Comparison of ENCODE assay signal across 8 cellular contexts in genomic region chr10:118342638-118343020, GRCh38. TPM values are rescaled to one million over a fixed set of nuclear protein-coding genes. Genes with fewer than 3 reads are reported as not detected.
DNase-seq lines count a peak whose midpoint lies in the region; ATAC-seq and TF ChIP-seq lines count a peak whose summit lies in the region.

No MANE protein-coding gene starts in this region.

- peak overlapping the region; percentile 25 for H2AFZ ChIP-seq in GM23338

- intact Hi-C loops in Caco-2 (cut with micrococcal nuclease; ENCODE audit: unreplicated experiment): loop anchor here (1.0 to 2.0 kb wide), 2 partner anchors 82 to 116 kb away; no protein-coding TSS in a partner anchor
- intact Hi-C loops in right cardiac atrium (cut with DNase I): no loop called here
- intact Hi-C loops in spleen (cut with DNase I; ENCODE audit: low total_unique reads): no loop called here

- H3K4me3 ChIP-seq in Caco-2 (ENCODE audit: low read depth, low read length) (peak overlapping the region; percentile 79), GM23338 (peak overlapping the region; percentile 75), right cardiac atrium (ENCODE audit: low read length) (peak overlapping the region; percentile 100), spleen (peak overlapping the region; percentile 85 to 100 (median 99))

- H3K4me1 Mint-ChIP-seq in Caco-2 (ENCODE audit: low read depth, unreplicated experiment): no peaks in the 10 kb centered on the region
- H3K4me1 Mint-ChIP-seq in GM23338: no peaks in the 10 kb centered on the region; the same call in 2 of the 3 replicates
- H3K4me1 Mint-ChIP-seq in T-cell: peaks cover 37 to 56% (median 54%) of the 10 kb centered on the region in 3 donors

- H3K27me3 ChIP-seq in Caco-2 (replicated peaks; ENCODE audit: control insufficient read depth, insufficient read depth, low read length) (no peaks in the 10 kb centered on the region), GM23338 (ENCODE audit: insufficient read depth) (no peaks in the 10 kb centered on the region), right cardiac atrium (ENCODE audit: control insufficient read depth, insufficient read depth) (no peaks in the 10 kb centered on the region), spleen (replicated peaks in 1 of 7) (no peaks in the 10 kb centered on the region)

- peak overlapping the region; percentile 75 for H3K4me2 ChIP-seq in GM23338

- H3K9me3 Mint-ChIP-seq in Caco-2 (ENCODE audit: unreplicated experiment): no peaks in the 10 kb centered on the region
- H3K9me3 Mint-ChIP-seq in GM23338: no peaks in the 10 kb centered on the region
- no peaks in the 10 kb centered on the region for H3K9me3 Mint-ChIP-seq in T-cell

- WGBS in right cardiac atrium: 38% methylated on average over 7 of the region's 7 CpGs
- WGBS in spleen, 5 donors: 43 to 46% (median 46%) methylated on average over 7 of the region's 7 CpGs

- peaks cover 3% of the 10 kb centered on the region for H3K27me3 Mint-ChIP-seq in Caco-2 (ENCODE audit: insufficient read depth, unreplicated experiment)
- H3K27me3 Mint-ChIP-seq in GM23338 (ENCODE audit: insufficient read depth, low read depth, poor library complexity): no peaks in the 10 kb centered on the region
- H3K27me3 Mint-ChIP-seq in T-cell: no peaks in the 10 kb centered on the region

- BruUV-seq in Caco-2 (replicated peaks; lab: Mats Ljungman, UMichigan): no TSS peak

- H3K27ac Mint-ChIP-seq in Caco-2 (ENCODE audit: unreplicated experiment) (peak overlapping the region; percentile 93), GM23338 (peak overlapping the region; percentile 37; the same call in 1 of the 2 replicates), T-cell (peak overlapping the region; percentile 91 to 93)

- CTCF ChIA-PET in Caco-2 (lab: Charles Lee) (no interaction called here), T-cell (lab: Charles Lee) (no interaction called here)

- TF ChIP-seq CTCF in Caco-2 (IDR thresholded peaks at IDR 0.05; ENCODE audit: insufficient read depth in 1 of 2, low read depth in 1 of 2, low read length in 1 of 2, severe bottlenecking in 1 of 2, unreplicated experiment in 1 of 2): no peak
- peak; percentile 38 to 45 for TF ChIP-seq CTCF in GM23338 (conservative IDR thresholded peaks at IDR 0.05; ENCODE audit: low read depth in 2 of 2)
- TF ChIP-seq CTCF in spleen (IDR thresholded peaks at IDR 0.05 in 8 of 11, conservative IDR thresholded peaks at IDR 0.05 in 3 of 11): no peak

- no peak for TF ChIP-seq POLR2A in spleen (IDR thresholded peaks at IDR 0.05)

- H3K4me1 ChIP-seq in Caco-2 (0 out of 2 replicates have a peak, but pooled peaks cover 3% of the 10 kb centered on the region), GM23338 (ENCODE audit: insufficient read depth) (peaks cover 13% of the 10 kb centered on the region), right cardiac atrium (ENCODE audit: control insufficient read depth, insufficient read depth, low read length) (no peaks in the 10 kb centered on the region), spleen (peaks cover 13 to 51% (median 46%) of the 10 kb centered on the region in 6 donors)

- H3K9me2 ChIP-seq in GM23338 (ENCODE audit: insufficient read depth): no peaks in the 10 kb centered on the region

- POLR2A ChIA-PET in Caco-2 (lab: Charles Lee): no interaction called here
- POLR2A ChIA-PET in T-cell (lab: Charles Lee): no interaction called here

- no peaks in the 10 kb centered on the region for H3F3A ChIP-seq in GM23338 (replicated peaks; ENCODE audit: low read depth)

- H3K4me3 Mint-ChIP-seq in Caco-2 (ENCODE audit: unreplicated experiment) (peak overlapping the region; percentile 84), GM23338 (peak overlapping the region; percentile 94), T-cell (peak overlapping the region; percentile 76 to 96 (median 95))

- H3K27ac ChIP-seq in GM23338 (ENCODE audit: low read depth) (no peak overlapping the region), right cardiac atrium (ENCODE audit: low read length) (peak overlapping the region; percentile 78), spleen (peak overlapping the region in 6 of 8 donors; percentile 83 to 93 (median 87))

- H3K36me3 Mint-ChIP-seq in Caco-2 (ENCODE audit: insufficient read depth, unreplicated experiment) (peaks cover 11% of the 10 kb centered on the region), GM23338 (ENCODE audit: low read depth) (no peaks in the 10 kb centered on the region), T-cell (peaks cover 2% of the 10 kb centered on the region)

- H3K36me3 ChIP-seq in Caco-2 (ENCODE audit: control insufficient read depth, insufficient read depth, low read length): no peaks in the 10 kb centered on the region
- no peaks in the 10 kb centered on the region for H3K36me3 ChIP-seq in GM23338 (ENCODE audit: insufficient read depth)
- H3K36me3 ChIP-seq in spleen: peaks cover 0 to 10% (median 0%) of the 10 kb centered on the region in 6 donors

- no peaks in the 10 kb centered on the region for H3K9me3 ChIP-seq in Caco-2
- no peaks in the 10 kb centered on the region for H3K9me3 ChIP-seq in right cardiac atrium (ENCODE audit: control insufficient read depth, low read length)
- no peaks in the 10 kb centered on the region for H3K9me3 ChIP-seq in spleen

- H3K79me2 ChIP-seq in GM23338 (replicated peaks; ENCODE audit: insufficient read depth): peaks cover 32% of the 10 kb centered on the region

- DNase-seq in Caco-2 (peak in 1 of 2 experiments; percentile 13), GM23338 (ENCODE audit: low spot score) (peak; percentile 36), T-cell (no peak), right cardiac atrium (no peak), spleen (no peak), HK-2 (ENCODE audit: unreplicated experiment) (no peak), NCI-H2107 (lab: John Stamatoyannopoulos, UW) (no peak)

- peak; percentile 28 for ATAC-seq in GM23338
- ATAC-seq in T-cell (replicated peaks in 1 of 4): no peak
- peak in 1 of 2 donors; percentile 4 for ATAC-seq in right cardiac atrium
- ATAC-seq in GM21367 (IDR thresholded peaks at IDR 0.05; ENCODE audit: unreplicated experiment): no peak

- H4K20me1 ChIP-seq in GM23338 (replicated peaks; ENCODE audit: insufficient read depth): peaks cover 7% of the 10 kb centered on the region; the same call in 1 of the 2 replicates

TF ChIP-seq in GM23338, 12 proteins besides CTCF, POLR2A, EP300 and RAD21 (continues in another document):
- TF ChIP-seq POLR2AphosphoS5 (IDR thresholded peaks at IDR 0.05; ENCODE audit: low read depth) (no peak), NANOG (IDR thresholded peaks at IDR 0.05; ENCODE audit: borderline replicate concordance) (no peak), REST (IDR thresholded peaks at IDR 0.05; ENCODE audit: unreplicated experiment) (no peak)
- TF ChIP-seq, protein P1, sequence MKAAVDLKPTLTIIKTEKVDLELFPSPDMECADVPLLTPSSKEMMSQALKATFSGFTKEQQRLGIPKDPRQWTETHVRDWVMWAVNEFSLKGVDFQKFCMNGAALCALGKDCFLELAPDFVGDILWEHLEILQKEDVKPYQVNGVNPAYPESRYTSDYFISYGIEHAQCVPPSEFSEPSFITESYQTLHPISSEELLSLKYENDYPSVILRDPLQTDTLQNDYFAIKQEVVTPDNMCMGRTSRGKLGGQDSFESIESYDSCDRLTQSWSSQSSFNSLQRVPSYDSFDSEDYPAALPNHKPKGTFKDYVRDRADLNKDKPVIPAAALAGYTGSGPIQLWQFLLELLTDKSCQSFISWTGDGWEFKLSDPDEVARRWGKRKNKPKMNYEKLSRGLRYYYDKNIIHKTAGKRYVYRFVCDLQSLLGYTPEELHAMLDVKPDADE (IDR thresholded peaks at IDR 0.05): no peak

RNA-seq across cellular contexts. Expression of gene FAM204A, which starts 0.5 kb away (rescaled TPM):
- 63.7 and 68.7 TPM in 2 replicates for total RNA-seq in Caco-2 (2022)
- total RNA-seq in GM23338 (2014; rRNA removed; shearing (Covaris generic)): 28.8 and 31.6 TPM in 2 replicates
- 59.3 and 72.0 TPM in 2 replicates for polyA plus RNA-seq in GM23338 (2016; fragmentation: Nextera tagmentation; extraction: Ambion mirVana)
- total RNA-seq in T-cell: 10 to 100 TPM; 57.1 to 63.3 (median 58.0) TPM
- 10 to 100 TPM; 52.2 to 80.9 (median 61.7) TPM for total RNA-seq in right cardiac atrium
- polyA plus RNA-seq in right cardiac atrium: 42.3 TPM
- 10 to 100 TPM; 39.5 to 78.2 (median 58.9) TPM for total RNA-seq in spleen
- polyA plus RNA-seq in spleen: 10 to 100 TPM; 41.2 to 50.0 (median 49.6) TPM

Comparison
In these comparisons a context has a peak if more than half of its experiments do, and no peak if none do; other contexts are left out.
1. H3K27ac Mint-ChIP-seq: peak in every context shown above with its lines; median percentile 93 in Caco-2; 92 in T-cell; 37 in GM23338.
2. CTCF ChIP-seq: peak in GM23338 (2 of 2); none in Caco-2 (0 of 2) and spleen (0 of 11).
3. Peak in every context shown above with its lines, with median percentiles within 50 percentile points of each other: H3K4me3 ChIP-seq and H3K4me3 Mint-ChIP-seq.